In genomic region chrX:48045410-48046311, GRCh38 we compare ENCODE assay signal across 11 cellular contexts. TPM values are rescaled to one million over a fixed set of nuclear protein-coding genes. Genes with fewer than 3 reads are reported as not detected.
DNase-seq lines count a peak whose midpoint lies in the region; ATAC-seq and TF ChIP-seq lines count a peak whose summit lies in the region.
"Had no signal": no experiment of that assay in that cellular context is flagged by ENCODE, and none has a peak within 500 bp of the region (broad histone marks: within the 10 kb centered on the region; RNA-seq: fewer than 3 reads in every experiment).

No MANE protein-coding gene starts in this region.

- H3K4me1 ChIP-seq in right atrium auricular region, result peaks cover 0 to 9% of the 10 kb centered on the region in 2 donors

- in situ Hi-C loops in GM13977 (cut with MboI; ENCODE audit: low pct_unique_long_range_greater_than_20kb, low sequenced_read_pairs, unreplicated experiment), result no loop called here

- no peak for TF ChIP-seq CTCF in right atrium auricular region (IDR thresholded peaks at IDR 0.05)
- TF ChIP-seq CTCF in GM13977 (IDR thresholded peaks at IDR 0.05; ENCODE audit: extremely low read depth, insufficient read depth, missing control alignments), result no peak

- DNase-seq in Right ventricle myocardium inferior (ENCODE audit: missing footprints) (no peak), right atrium auricular region (ENCODE audit: low spot score) (no peak), dermis microvascular lymphatic vessel endothelial cell (ENCODE audit: low read depth in 2 of 2) (peak; percentile 20 to 75), lung microvascular endothelial cell (ENCODE audit: low read depth in 2 of 2) (peak; percentile 51 to 58), GM13977 (ENCODE audit: low spot score) (no peak), SW480 (ENCODE audit: low spot score) (no peak)
- no peak for DNase-seq in activated CD4-positive, CD25-positive, alpha-beta regulatory T cell treated with anti-CD3 and anti-CD28 coated beads, Interleukin-2, amount 50 U/mL, for 72 hours
- no peak for DNase-seq in activated T-cell treated with anti-CD3 and anti-CD28 coated beads, Interleukin-2, amount 50 U/mL, for 1 hour
- DNase-seq: activated CD4-positive, alpha-beta memory T cell treated with anti-CD3 and anti-CD28 coated beads, Interleukin-2, amount 10 ng/mL, durations not matched to agents 7 days and 5 days; cerebellar nuclear complex; SHP77 had no signal

- ATAC-seq in Right ventricle myocardium inferior, result peak; percentile 89

- peak overlapping the region in 1 of 2 donors; percentile 63 for H3K27ac ChIP-seq in right atrium auricular region

- H3K4me3 ChIP-seq in right atrium auricular region, result no peak overlapping the region

- no peaks in the 10 kb centered on the region for H3K9me3 ChIP-seq in right atrium auricular region

- no peaks in the 10 kb centered on the region for H3K27me3 ChIP-seq in right atrium auricular region

- H3K36me3 ChIP-seq in right atrium auricular region, result no peaks in the 10 kb centered on the region

- intact Hi-C loops in Right ventricle myocardium inferior (cut with DNase I), result no loop called here

RNA-seq across cellular contexts. Expression of gene ZNF630, which starts 25.8 kb away (rescaled TPM):
- total RNA-seq in Right ventricle myocardium inferior (2.4 TPM), right atrium auricular region (1 to 10 TPM; 2.7 to 3.9 TPM), dermis microvascular lymphatic vessel endothelial cell (1.3 TPM in 2 replicates), lung microvascular endothelial cell (0.87 and 0.99 TPM in 2 replicates)

RNA-seq across cellular contexts. Expression of gene SPACA5, which starts 38.9 kb away (rescaled TPM):
- total RNA-seq in Right ventricle myocardium inferior, result not detected
- not detected for total RNA-seq in right atrium auricular region
- total RNA-seq in dermis microvascular lymphatic vessel endothelial cell, result not detected in 2 replicates
- total RNA-seq in lung microvascular endothelial cell, result not detected in 2 replicates
- total RNA-seq: activated CD4-positive, alpha-beta memory T cell treated with anti-CD3 and anti-CD28 coated beads, Interleukin-2, amount 10 ng/mL, durations not matched to agents 7 days and 5 days had no signal

RNA-seq across cellular contexts. Expression of gene ZNF182, which starts 41.9 kb away (rescaled TPM):
- 3.5 TPM for total RNA-seq in Right ventricle myocardium inferior
- 1 to 10 TPM; 2.0 to 2.4 TPM for total RNA-seq in right atrium auricular region
- total RNA-seq in dermis microvascular lymphatic vessel endothelial cell, result 1.8 and 2.7 TPM in 2 replicates
- 2.0 and 3.8 TPM in 2 replicates for total RNA-seq in lung microvascular endothelial cell

Comparison
In these comparisons a context has a peak if more than half of its experiments do, and no peak if none do; other contexts are left out.
1. DNase-seq: peak in dermis microvascular lymphatic vessel endothelial cell (2 of 2) and lung microvascular endothelial cell (2 of 2); none in Right ventricle myocardium inferior (single experiment), right atrium auricular region (single experiment), activated CD4-positive, CD25-positive, alpha-beta regulatory T cell treated with anti-CD3 and anti-CD28 coated beads, Interleukin-2, amount 50 U/mL, for 72 hours (single experiment), activated T-cell treated with anti-CD3 and anti-CD28 coated beads, Interleukin-2, amount 50 U/mL, for 1 hour (single experiment), GM13977 (single experiment) and SW480 (single experiment).